ENCODE assay signal across 8 cellular contexts in the genomic region with DNA sequence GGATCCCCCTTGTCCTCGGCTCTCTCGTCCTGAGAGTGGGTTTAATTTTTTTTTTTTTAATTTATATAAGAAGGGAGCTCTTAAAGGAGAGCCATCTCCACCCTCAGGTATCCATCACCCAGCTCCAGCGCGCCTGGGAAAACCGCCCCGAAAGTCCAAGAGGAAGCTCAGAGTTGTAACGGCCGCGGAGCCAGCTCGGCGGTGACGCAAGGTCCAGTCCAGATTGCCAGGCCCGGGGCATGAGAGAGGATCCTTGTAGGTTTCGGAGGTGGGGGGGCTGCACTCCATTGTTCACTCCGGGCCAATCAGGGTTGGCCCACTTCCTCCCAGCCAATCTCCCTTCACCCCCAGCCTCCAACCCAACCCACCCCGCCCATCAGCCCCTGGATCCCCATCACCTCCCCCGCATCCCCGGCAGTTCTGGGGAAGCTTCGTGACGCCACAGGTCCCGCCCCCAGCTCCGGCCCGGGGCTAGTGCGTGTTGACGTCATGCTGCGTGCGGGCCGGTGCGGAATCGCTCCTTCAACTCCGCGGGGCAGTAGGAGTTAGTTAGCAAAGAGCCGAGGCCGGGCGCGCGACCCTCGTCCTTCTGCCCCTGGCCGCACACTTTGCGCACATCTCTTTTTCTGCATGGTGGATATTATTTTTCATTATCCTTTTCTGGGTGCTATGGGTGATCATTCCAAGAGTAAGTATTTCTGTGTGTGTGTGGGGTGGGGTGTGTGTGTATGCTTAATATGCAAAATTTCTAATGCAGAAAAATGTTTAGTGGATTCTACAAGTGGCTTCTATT. TPM values are rescaled to one million over a fixed set of nuclear protein-coding genes. Genes with fewer than 3 reads are reported as not detected.
A peak's percentile ranks its signal among the peaks of the same experiment; 100 is the strongest.
DNase-seq lines count a peak whose midpoint lies in the region; ATAC-seq, FAIRE-seq and TF ChIP-seq lines count a peak whose summit lies in the region.

A gene (plus strand): TSS at position 520 of the 793 bp plus-strand sequence. CDS start 111 bp downstream, at position 631.

- H2BK5ac ChIP-seq in trophoblast cell (ENCODE audit: low read depth, low read length, poor library complexity) = no peak within 1 kb of the TSS

- no peak within 1 kb of the TSS for H3K23ac ChIP-seq in trophoblast cell (ENCODE audit: low read length)

- H2BK120ac ChIP-seq in trophoblast cell (ENCODE audit: insufficient read depth, low read length, poor library complexity) = no peak within 1 kb of the TSS

- H3K79me2 ChIP-seq in trophoblast cell (ENCODE audit: control insufficient read depth, insufficient read depth, low read length, poor library complexity) = no peaks in the 10 kb centered on the region

- H3K18ac ChIP-seq in trophoblast cell (ENCODE audit: low read length) = no peak within 1 kb of the TSS

- peak within 1 kb of the TSS; percentile 61 for H3K4me2 ChIP-seq in trophoblast cell (ENCODE audit: low read length)

- TF ChIP-seq POLR2A in GM18505 (IDR thresholded peaks at IDR 0.05; ENCODE audit: borderline replicate concordance, extremely low read depth, insufficient read depth, insufficient read length) = peak; percentile 82

- H3K36me3 ChIP-seq in cardiac muscle cell = no peaks in the 10 kb centered on the region
- H3K36me3 ChIP-seq in trophoblast cell (ENCODE audit: control insufficient read depth in 1 of 2, insufficient read depth in 2 of 2, low read length in 2 of 2) = no peaks in the 10 kb centered on the region

- no peak within 1 kb of the TSS for H4K8ac ChIP-seq in trophoblast cell (ENCODE audit: low read depth, low read length)

- peaks cover 51% of the 10 kb centered on the region for H3K4me1 Mint-ChIP-seq in activated T-cell treated with anti-CD3 and anti-CD28 coated beads, Interleukin-2, amount 50 U/mL, for 24 hours (ENCODE audit: low read depth)

- H3K36me3 Mint-ChIP-seq in activated T-cell treated with anti-CD3 and anti-CD28 coated beads, Interleukin-2, amount 50 U/mL, for 24 hours (ENCODE audit: low read depth) = no peaks in the 10 kb centered on the region

- H3K27me3 ChIP-seq in cardiac muscle cell = peaks cover 92% of the 10 kb centered on the region
- H3K27me3 ChIP-seq in trophoblast cell (ENCODE audit: insufficient read depth, low read length) = peaks cover 65% of the 10 kb centered on the region

- H2AFZ ChIP-seq in trophoblast cell (ENCODE audit: insufficient read depth, low read length, poor library complexity) = no peak within 1 kb of the TSS

- H4K91ac ChIP-seq in trophoblast cell (ENCODE audit: low read depth, low read length) = no peak within 1 kb of the TSS

- H3K9me3 Mint-ChIP-seq in activated T-cell treated with anti-CD3 and anti-CD28 coated beads, Interleukin-2, amount 50 U/mL, for 24 hours = no peaks in the 10 kb centered on the region

- H3K14ac ChIP-seq in trophoblast cell (ENCODE audit: low read length) = no peak within 1 kb of the TSS

- DNase-seq in NCI-H748 treated with DMSO at 0.1 percent for 48 hours (lab: John Stamatoyannopoulos, UW) = peak; percentile 36
- DNase-seq in activated T-cell treated with anti-CD3 and anti-CD28 coated beads, Interleukin-2, amount 50 U/mL, for 24 hours = peak; percentile 77
- DNase-seq in cardiac muscle cell (ENCODE audit: low read depth in 1 of 2, low spot score in 1 of 2) = peak; percentile 53 to 91
- DNase-seq in trophoblast cell = peak in 1 of 2 donors; percentile 61
- no peak for DNase-seq in AML-193 (lab: John Stamatoyannopoulos, UW)

- no peak for TF ChIP-seq CTCF in cardiac muscle cell (IDR thresholded peaks at IDR 0.05; ENCODE audit: low read depth, low read length)

- no peaks in the 10 kb centered on the region for H3K79me1 ChIP-seq in trophoblast cell (ENCODE audit: low read length)

- no peak within 1 kb of the TSS for H3K27ac ChIP-seq in cardiac muscle cell
- H3K27ac ChIP-seq in trophoblast cell (ENCODE audit: low read depth, low read length) = no peak within 1 kb of the TSS

- peaks cover 20% of the 10 kb centered on the region for H3K4me1 ChIP-seq in cardiac muscle cell (ENCODE audit: low read depth)
- peaks cover 24 to 28% of the 10 kb centered on the region in 2 experiments for H3K4me1 ChIP-seq in trophoblast cell (ENCODE audit: control insufficient read depth in 1 of 2, insufficient read depth in 2 of 2, low read length in 2 of 2)

- H3K4me3 ChIP-seq in cardiac muscle cell = peak within 1 kb of the TSS; percentile 10
- no peak within 1 kb of the TSS for H3K4me3 ChIP-seq in trophoblast cell (ENCODE audit: low read depth, low read length)

- no peak within 1 kb of the TSS for H3K9ac ChIP-seq in trophoblast cell (ENCODE audit: low read length)

- H3K4ac ChIP-seq in trophoblast cell (ENCODE audit: low read depth, low read length) = no peak within 1 kb of the TSS

- peak; percentile 55 for FAIRE-seq in A204.1 (lab: Jason Lieb, UNC)

- H3K4me3 Mint-ChIP-seq in activated T-cell treated with anti-CD3 and anti-CD28 coated beads, Interleukin-2, amount 50 U/mL, for 24 hours = peak within 1 kb of the TSS; percentile 75

- no CpG with 5 or more reads among the region's 40 CpGs for WGBS in trophoblast cell (ENCODE audit: extremely low coverage, insufficient coverage, insufficient read length)

- no peak within 1 kb of the TSS for H4K12ac ChIP-seq in trophoblast cell (ENCODE audit: low read depth, low read length)

- no peak within 1 kb of the TSS for H2BK12ac ChIP-seq in trophoblast cell (ENCODE audit: low read length)

- H3K27ac Mint-ChIP-seq in activated T-cell treated with anti-CD3 and anti-CD28 coated beads, Interleukin-2, amount 50 U/mL, for 24 hours = peak within 1 kb of the TSS; percentile 44

- H2AK5ac ChIP-seq in trophoblast cell (ENCODE audit: low read length) = no peak within 1 kb of the TSS

- H3K9me3 ChIP-seq in cardiac muscle cell (ENCODE audit: low read depth) (no peaks in the 10 kb centered on the region), trophoblast cell (ENCODE audit: insufficient read depth, low read depth, low read length) (peaks cover 8% of the 10 kb centered on the region)

- ATAC-seq in GM18505 (IDR thresholded peaks at IDR 0.05; ENCODE audit: unreplicated experiment) (peak; percentile 53), HG02970 (IDR thresholded peaks at IDR 0.05; ENCODE audit: low FRiP score, unreplicated experiment) (peak; percentile 35)

- peaks cover 86% of the 10 kb centered on the region for H3K27me3 Mint-ChIP-seq in activated T-cell treated with anti-CD3 and anti-CD28 coated beads, Interleukin-2, amount 50 U/mL, for 24 hours

RNA-seq across cellular contexts. Expression of the gene that starts here (rescaled TPM):
- not detected in 2 replicates for total RNA-seq in cardiac muscle cell
- not detected in 2 replicates for polyA plus RNA-seq in cardiac muscle cell
- 0.19 and 0.29 TPM in 2 replicates for polyA plus RNA-seq in trophoblast cell (2013)

Comparison
In these comparisons a context has a peak if more than half of its experiments do, and no peak if none do; other contexts are left out.
1. Peak in DNase-seq and H3K4me3 ChIP-seq in cardiac muscle cell; RNA of the gene not detected or under 1 TPM.
2. DNase-seq: peak in NCI-H748 treated with DMSO at 0.1 percent for 48 hours (single experiment) and activated T-cell treated with anti-CD3 and anti-CD28 coated beads, Interleukin-2, amount 50 U/mL, for 24 hours (single experiment); none in AML-193 (0 of 2).